In the genomic region with DNA sequence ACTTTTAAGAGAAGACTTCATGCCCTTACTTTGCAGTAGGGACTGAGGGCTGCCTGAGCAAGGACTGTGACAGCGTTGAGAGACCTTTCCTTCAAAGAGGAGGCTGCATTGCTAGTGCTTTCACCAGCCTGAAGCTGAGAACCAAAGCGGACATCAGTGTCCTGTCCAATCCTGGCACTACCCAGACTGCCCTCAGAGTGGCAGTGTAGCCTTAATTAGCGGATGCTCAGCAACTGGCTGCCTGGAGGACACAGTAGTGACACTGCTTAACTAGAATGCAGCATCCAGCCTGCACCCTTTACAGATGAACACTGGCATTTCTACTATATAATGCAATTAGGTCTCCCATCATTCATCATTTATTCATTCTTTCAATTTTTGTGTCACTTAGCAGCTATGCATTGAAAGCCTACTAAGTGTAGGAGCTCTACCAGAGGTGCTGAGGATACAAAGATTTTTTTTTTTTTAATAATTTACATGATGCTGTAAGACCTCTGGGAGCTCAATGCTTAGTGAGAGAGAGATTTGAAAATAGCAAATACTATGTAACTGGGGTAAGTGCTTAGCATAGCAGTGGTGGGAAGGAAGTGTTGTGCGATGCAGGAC, we compare ENCODE assay signal across 1 cellular context.
TF ChIP-seq lines count a peak whose summit lies in the region.

No MANE protein-coding gene starts in this region.

TF ChIP-seq in K562, 482 proteins besides CTCF, POLR2A, EP300 and RAD21 (continued from another document):
- no peak for TF ChIP-seq SNIP1 (IDR thresholded peaks at IDR 0.05; ENCODE audit: low read depth)
- TF ChIP-seq SMC3 (conservative IDR thresholded peaks at IDR 0.05; ENCODE audit: insufficient read depth, low read depth, low read length): peak; percentile 84
- TF ChIP-seq SIN3A (IDR thresholded peaks at IDR 0.05; ENCODE audit: borderline replicate concordance in 2 of 2, control insufficient read depth in 1 of 2, low read depth in 2 of 2, low read length in 2 of 2): no peak
- TF ChIP-seq ZNF140 (CRISPR knock-in tag; IDR thresholded peaks at IDR 0.05): no peak
- no peak for TF ChIP-seq SMARCB1 (IDR thresholded peaks at IDR 0.05; ENCODE audit: insufficient read length, low read depth)
- no peak for TF ChIP-seq ZNF766 (CRISPR knock-in tag; conservative IDR thresholded peaks at IDR 0.05)
- TF ChIP-seq ELF4 (CRISPR knock-in tag; IDR thresholded peaks at IDR 0.05): no peak
- no peak for TF ChIP-seq ARID1B (IDR thresholded peaks at IDR 0.05)
- TF ChIP-seq ZBED1 (IDR thresholded peaks at IDR 0.05): no peak
- no peak for TF ChIP-seq GABPA (tag; conservative IDR thresholded peaks at IDR 0.05; ENCODE audit: low read depth)
- TF ChIP-seq YY1 (IDR thresholded peaks at IDR 0.05; ENCODE audit: borderline replicate concordance in 1 of 3, control insufficient read depth in 1 of 3, extremely low read depth in 1 of 3, insufficient read depth in 3 of 3, insufficient read length in 1 of 3, insufficient replicate concordance in 2 of 3, low read depth in 1 of 3, low read length in 2 of 3): no peak
- TF ChIP-seq SIX5 (IDR thresholded peaks at IDR 0.05; ENCODE audit: borderline replicate concordance in 1 of 2, insufficient read depth in 1 of 2, low read depth in 1 of 2, low read length in 2 of 2): no peak
- TF ChIP-seq, protein P1, sequence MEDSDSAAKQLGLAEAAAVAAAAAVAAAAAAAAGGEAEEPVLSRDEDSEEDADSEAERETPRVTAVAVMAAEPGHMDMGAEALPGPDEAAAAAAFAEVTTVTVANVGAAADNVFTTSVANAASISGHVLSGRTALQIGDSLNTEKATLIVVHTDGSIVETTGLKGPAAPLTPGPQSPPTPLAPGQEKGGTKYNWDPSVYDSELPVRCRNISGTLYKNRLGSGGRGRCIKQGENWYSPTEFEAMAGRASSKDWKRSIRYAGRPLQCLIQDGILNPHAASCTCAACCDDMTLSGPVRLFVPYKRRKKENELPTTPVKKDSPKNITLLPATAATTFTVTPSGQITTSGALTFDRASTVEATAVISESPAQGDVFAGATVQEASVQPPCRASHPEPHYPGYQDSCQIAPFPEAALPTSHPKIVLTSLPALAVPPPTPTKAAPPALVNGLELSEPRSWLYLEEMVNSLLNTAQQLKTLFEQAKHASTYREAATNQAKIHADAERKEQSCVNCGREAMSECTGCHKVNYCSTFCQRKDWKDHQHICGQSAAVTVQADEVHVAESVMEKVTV (CRISPR knock-in tag; IDR thresholded peaks at IDR 0.05): peak; percentile 90
- no peak for TF ChIP-seq NFE2 (IDR thresholded peaks at IDR 0.05; ENCODE audit: low read depth)
- TF ChIP-seq GABPB1 (CRISPR knock-in tag; IDR thresholded peaks at IDR 0.05): no peak
- TF ChIP-seq STAG1 (CRISPR knock-in tag; IDR thresholded peaks at IDR 0.05; ENCODE audit: borderline replicate concordance): peak; percentile 87; the same call in 1 of the 2 replicates
- TF ChIP-seq ESRRA (IDR thresholded peaks at IDR 0.05; ENCODE audit: borderline replicate concordance, low read depth): no peak
- 0 out of 4 replicates have a peak, but pooled peaks of 1 of the 2 experiments have one; percentile 32 for TF ChIP-seq RCOR1 (IDR thresholded peaks at IDR 0.05; ENCODE audit: borderline replicate concordance in 1 of 2, low read depth in 2 of 2, low read length in 2 of 2)
- TF ChIP-seq MECOM (CRISPR knock-in tag; IDR thresholded peaks at IDR 0.05): no peak
- TF ChIP-seq MBD2 (IDR thresholded peaks at IDR 0.05; ENCODE audit: borderline replicate concordance, low read depth): no peak
